ENCODE assay signal across 10 cellular contexts in genomic region chr7:55144333-55144954, GRCh38.
DNase-seq lines count a peak whose midpoint lies in the region; ATAC-seq and TF ChIP-seq lines count a peak whose summit lies in the region.
"Had no signal": no experiment of that assay in that cellular context is flagged by ENCODE, and none has a peak within 500 bp of the region (broad histone marks: within the 10 kb centered on the region; RNA-seq: fewer than 3 reads in every experiment).

No MANE protein-coding gene starts in this region.

- H3K4me3 Mint-ChIP-seq in stimulated activated naive CD8-positive, alpha-beta T cell treated with anti-CD3 and anti-CD28 coated beads, Interleukin-15, amount 100 ng/mL, for 72 hours: no peak overlapping the region
- H3K4me3 Mint-ChIP-seq in CD4-positive, alpha-beta memory T cell: no peak overlapping the region

- POLR2A ChIA-PET in CD4-positive, alpha-beta memory T cell (lab: Charles Lee; ENCODE audit: partially characterized antibody): no interaction called here

- no peaks in the 10 kb centered on the region for H3K36me3 Mint-ChIP-seq in CD4-positive, alpha-beta memory T cell

- H3K4me3 ChIP-seq in foreskin fibroblast (ENCODE audit: low read depth in 1 of 2, low read length in 2 of 2) (no peak overlapping the region), upper lobe of right lung (no peak overlapping the region)
- no peak overlapping the region for H3K4me3 ChIP-seq in CD4-positive, alpha-beta memory T cell (ENCODE audit: low read length in 2 of 2)

- H3K27ac Mint-ChIP-seq in stimulated activated naive CD8-positive, alpha-beta T cell treated with anti-CD3 and anti-CD28 coated beads, Interleukin-15, amount 100 ng/mL, for 72 hours: no peak overlapping the region
- no peak overlapping the region for H3K27ac Mint-ChIP-seq in CD4-positive, alpha-beta memory T cell

- no peaks in the 10 kb centered on the region for H3K27me3 ChIP-seq in upper lobe of right lung
- H3K27me3 ChIP-seq in CD4-positive, alpha-beta memory T cell (ENCODE audit: insufficient read depth, low read length): no peaks in the 10 kb centered on the region

- peaks cover 0 to 7% of the 10 kb centered on the region in 2 donors for H3K9me3 Mint-ChIP-seq in stimulated activated naive CD8-positive, alpha-beta T cell treated with anti-CD3 and anti-CD28 coated beads, Interleukin-15, amount 100 ng/mL, for 72 hours
- H3K9me3 Mint-ChIP-seq in CD4-positive, alpha-beta memory T cell: peaks cover 0 to 6% (median 0%) of the 10 kb centered on the region in 8 donors

- no peaks in the 10 kb centered on the region for H3K4me1 Mint-ChIP-seq in stimulated activated naive CD8-positive, alpha-beta T cell treated with anti-CD3 and anti-CD28 coated beads, Interleukin-15, amount 100 ng/mL, for 72 hours
- H3K4me1 Mint-ChIP-seq in CD4-positive, alpha-beta memory T cell: no peaks in the 10 kb centered on the region

- no peaks in the 10 kb centered on the region for H3K4me1 ChIP-seq in upper lobe of right lung
- no peaks in the 10 kb centered on the region for H3K4me1 ChIP-seq in CD4-positive, alpha-beta memory T cell (ENCODE audit: insufficient read depth, low read length)

- peaks cover 54% of the 10 kb centered on the region for H3K27me3 Mint-ChIP-seq in stimulated activated naive CD8-positive, alpha-beta T cell treated with anti-CD3 and anti-CD28 coated beads, Interleukin-15, amount 100 ng/mL, for 72 hours
- H3K27me3 Mint-ChIP-seq in CD4-positive, alpha-beta memory T cell: peaks cover 2 to 7% of the 10 kb centered on the region in 2 donors

- H3K9me3 ChIP-seq in upper lobe of right lung: no peaks in the 10 kb centered on the region
- H3K9me3 ChIP-seq in CD4-positive, alpha-beta memory T cell (ENCODE audit: control insufficient read depth in 1 of 2, low read length in 2 of 2): no peaks in the 10 kb centered on the region

- TF ChIP-seq CTCF in foreskin fibroblast (IDR thresholded peaks at IDR 0.05; ENCODE audit: low read depth, low read length) (peak; percentile 12), upper lobe of right lung (IDR thresholded peaks at IDR 0.05) (peak; percentile 12)

- CTCF ChIA-PET in CD4-positive, alpha-beta memory T cell (lab: Charles Lee; ENCODE audit: partially characterized antibody): no interaction called here

- no peak for DNase-seq in stimulated activated naive CD8-positive, alpha-beta T cell treated with anti-CD3 and anti-CD28 coated beads, Interleukin-15, amount 100 ng/mL, for 72 hours
- no peak for DNase-seq in stimulated activated naive CD8-positive, alpha-beta T cell treated with anti-CD3 and anti-CD28 coated beads, Interleukin-15, Interleukin-2, amounts not matched to agents 100 U/mL and 50 U/mL, for 24 hours
- peak; percentile 29 for DNase-seq in RPMI7951 (ENCODE audit: low read depth)
- DNase-seq in foreskin fibroblast: peak in 1 of 2 donors; percentile 31
- DNase-seq in upper lobe of right lung: no peak
- DNase-seq in NCI-H187 treated with DMSO at 0.1 percent for 48 hours (lab: John Stamatoyannopoulos, UW): no peak
- DNase-seq in CD4-positive, alpha-beta memory T cell: no peak
- no peak for DNase-seq in H4 (ENCODE audit: low spot score)
- DNase-seq: HCEC 1CT had no signal

- ATAC-seq in stimulated activated naive CD8-positive, alpha-beta T cell treated with anti-CD3 and anti-CD28 coated beads, Interleukin-15, amount 100 ng/mL, for 72 hours: peak; percentile 44
- ATAC-seq in stimulated activated naive CD8-positive, alpha-beta T cell treated with anti-CD3 and anti-CD28 coated beads, Interleukin-15, Interleukin-2, amounts not matched to agents 100 U/mL and 50 U/mL, for 24 hours: no peak
- peak; percentile 48 for ATAC-seq in upper lobe of right lung
- ATAC-seq: left lobe of liver had no signal

- H3K27ac ChIP-seq in upper lobe of right lung: no peak overlapping the region
- no peak overlapping the region for H3K27ac ChIP-seq in CD4-positive, alpha-beta memory T cell (ENCODE audit: low read depth, low read length)

- H3K36me3 ChIP-seq in upper lobe of right lung: peaks cover 29% of the 10 kb centered on the region
- no peaks in the 10 kb centered on the region for H3K36me3 ChIP-seq in CD4-positive, alpha-beta memory T cell (ENCODE audit: insufficient read depth, low read length)

- intact Hi-C loops in upper lobe of right lung (cut with DNase I): no loop called here
- intact Hi-C loops in CD4-positive, alpha-beta memory T cell (cut with micrococcal nuclease): no loop called here
